In the genomic region with DNA sequence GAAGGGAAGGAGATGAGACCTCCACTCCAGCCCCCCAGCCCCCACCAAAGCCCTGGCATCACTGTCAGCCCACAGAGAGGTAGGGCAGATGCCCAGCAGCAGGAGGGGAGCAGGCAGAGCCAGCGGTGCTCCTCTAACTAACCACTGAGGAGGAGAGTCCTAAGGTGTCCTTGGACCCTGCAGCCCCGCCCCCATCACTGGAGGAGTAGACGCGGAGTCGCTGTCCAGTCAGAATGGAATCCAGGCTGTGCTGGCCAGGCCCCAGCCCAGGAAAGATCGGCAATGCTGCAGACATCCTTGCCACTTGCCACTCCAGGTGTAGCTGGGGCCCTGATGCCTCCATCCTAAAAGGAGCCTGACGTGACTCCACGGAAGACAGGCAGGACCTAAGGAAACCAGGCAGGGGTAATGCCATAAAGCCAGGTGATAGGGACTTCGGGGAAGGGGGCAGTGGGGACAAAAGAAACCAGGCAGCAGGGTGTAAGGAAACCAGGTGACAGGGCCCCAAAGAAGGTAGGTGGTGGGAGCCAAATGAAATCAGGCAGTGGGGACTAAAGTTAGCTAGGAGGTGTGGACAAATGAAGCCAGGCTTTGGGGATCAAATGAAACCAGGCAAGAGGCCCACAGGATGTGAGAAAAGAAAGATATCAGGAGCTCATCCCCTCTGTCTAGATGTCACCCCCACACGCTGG, we compare ENCODE assay signal across 16 cellular contexts. TPM values are rescaled to one million over a fixed set of nuclear protein-coding genes. Genes with fewer than 3 reads are reported as not detected.
DNase-seq lines count a peak whose midpoint lies in the region; ATAC-seq and TF ChIP-seq lines count a peak whose summit lies in the region.
"Had no signal": no experiment of that assay in that cellular context is flagged by ENCODE, and none has a peak within 500 bp of the region (broad histone marks: within the 10 kb centered on the region; RNA-seq: fewer than 3 reads in every experiment).

No MANE protein-coding gene starts in this region.

- ATAC-seq in effector memory CD8-positive, alpha-beta T cell (replicated peaks) = no peak

- CTCF ChIA-PET in CD4-positive, alpha-beta memory T cell (lab: Charles Lee; ENCODE audit: partially characterized antibody) = interaction anchor here (1.3 kb wide), 1 partner anchor 15 kb away, joined by 3 read pairs; no protein-coding TSS in a partner anchor

- H3K4me3 Mint-ChIP-seq in CD4-positive, alpha-beta memory T cell = peak overlapping the region in 7 of 8 donors; percentile 19 to 79 (median 65)
- H3K4me3 Mint-ChIP-seq in effector memory CD8-positive, alpha-beta T cell = peak overlapping the region; percentile 71 to 72
- H3K4me3 Mint-ChIP-seq in nephron = peak overlapping the region; percentile 76 to 85 (median 80)
- H3K4me3 Mint-ChIP-seq: HFFc6 had no signal

- POLR2A ChIA-PET in CD4-positive, alpha-beta memory T cell (lab: Charles Lee; ENCODE audit: partially characterized antibody) = no interaction called here

- H3K27me3 ChIP-seq in CD4-positive, alpha-beta memory T cell (ENCODE audit: insufficient read depth, low read length) = peaks cover 20% of the 10 kb centered on the region
- peaks cover 72% of the 10 kb centered on the region for H3K27me3 ChIP-seq in HUES64 (ENCODE audit: insufficient read depth, low read length)

- H3K4me1 Mint-ChIP-seq in CD4-positive, alpha-beta memory T cell = peaks cover 2 to 27% (median 12%) of the 10 kb centered on the region in 4 donors
- peaks cover 6 to 9% of the 10 kb centered on the region in 2 donors for H3K4me1 Mint-ChIP-seq in effector memory CD8-positive, alpha-beta T cell (ENCODE audit: low read depth in 2 of 2)
- H3K4me1 Mint-ChIP-seq in nephron = peaks cover 79% of the 10 kb centered on the region

- H3K4me1 ChIP-seq in CD4-positive, alpha-beta memory T cell (ENCODE audit: insufficient read depth, low read length) = peaks cover 8% of the 10 kb centered on the region
- H3K4me1 ChIP-seq in HUES64 (ENCODE audit: insufficient read depth, low read length) = peaks cover 52% of the 10 kb centered on the region

- 15% methylated on average over 10 of the region's 10 CpGs for WGBS in HUES64

- no peaks in the 10 kb centered on the region for H3K9me3 Mint-ChIP-seq in CD4-positive, alpha-beta memory T cell
- no peaks in the 10 kb centered on the region for H3K9me3 Mint-ChIP-seq in effector memory CD8-positive, alpha-beta T cell
- H3K9me3 Mint-ChIP-seq in nephron = no peaks in the 10 kb centered on the region
- H3K9me3 Mint-ChIP-seq: HFFc6 had no signal

- H3K4me3 ChIP-seq in CD4-positive, alpha-beta memory T cell (ENCODE audit: low read length in 2 of 2) = no peak overlapping the region
- peak overlapping the region; percentile 31 for H3K4me3 ChIP-seq in HUES64 (ENCODE audit: low read length)

- no peak overlapping the region for H3K27ac ChIP-seq in CD4-positive, alpha-beta memory T cell (ENCODE audit: low read depth, low read length)
- H3K27ac ChIP-seq in HUES64 (ENCODE audit: low read depth, low read length) = no peak overlapping the region
- H3K27ac ChIP-seq: KMS-11, suprapubic skin had no signal

- H3K27me3 Mint-ChIP-seq in CD4-positive, alpha-beta memory T cell = peaks cover 42 to 53% of the 10 kb centered on the region in 2 donors
- H3K27me3 Mint-ChIP-seq in effector memory CD8-positive, alpha-beta T cell = peaks cover 77 to 93% of the 10 kb centered on the region in 2 donors
- H3K27me3 Mint-ChIP-seq in nephron (ENCODE audit: low read depth) = peaks cover 43% of the 10 kb centered on the region

- no peak for TF ChIP-seq CTCF in nephron (IDR thresholded peaks at IDR 0.05; ENCODE audit: unreplicated experiment in 3 of 3)

- H3K36me3 Mint-ChIP-seq in CD4-positive, alpha-beta memory T cell = no peaks in the 10 kb centered on the region
- peaks cover 3% of the 10 kb centered on the region for H3K36me3 Mint-ChIP-seq in effector memory CD8-positive, alpha-beta T cell (ENCODE audit: insufficient read depth)
- H3K36me3 Mint-ChIP-seq in nephron (ENCODE audit: low read depth) = no peaks in the 10 kb centered on the region

- intact Hi-C loops in CD4-positive, alpha-beta memory T cell (cut with micrococcal nuclease) = no loop called here

- no peak overlapping the region for H3K9ac ChIP-seq in HUES64 (ENCODE audit: low read depth, low read length)
- H3K9ac ChIP-seq: KMS-11 had no signal

- H3K36me3 ChIP-seq in CD4-positive, alpha-beta memory T cell (ENCODE audit: insufficient read depth, low read length) = no peaks in the 10 kb centered on the region
- no peaks in the 10 kb centered on the region for H3K36me3 ChIP-seq in HUES64 (ENCODE audit: insufficient read depth, low read length)
- H3K36me3 ChIP-seq: suprapubic skin had no signal

- no peaks in the 10 kb centered on the region for H3K9me3 ChIP-seq in CD4-positive, alpha-beta memory T cell (ENCODE audit: control insufficient read depth in 1 of 2, low read length in 2 of 2)
- H3K9me3 ChIP-seq in HUES64 (ENCODE audit: insufficient read depth, low read depth, low read length) = no peaks in the 10 kb centered on the region
- H3K9me3 ChIP-seq: suprapubic skin had no signal

- no peak for DNase-seq in CD4-positive, alpha-beta memory T cell
- no peak for DNase-seq in effector memory CD8-positive, alpha-beta T cell
- DNase-seq in UCSD-AML1 (lab: John Stamatoyannopoulos, UW; ENCODE audit: unreplicated experiment) (no peak), NCI-H748 (lab: John Stamatoyannopoulos, UW; ENCODE audit: unreplicated experiment) (no peak), NCI-H345 treated with DMSO at 0.1 percent for 48 hours (lab: John Stamatoyannopoulos, UW; ENCODE audit: unreplicated experiment) (no peak)
- no peak for DNase-seq in activated CD4-positive, CD25-positive, alpha-beta regulatory T cell treated with anti-CD3 and anti-CD28 coated beads, Interleukin-2, amount 50 U/mL, for 72 hours
- DNase-seq: activated CD4-positive, alpha-beta T cell treated with anti-CD3 and anti-CD28 coated beads, Interleukin-2, amount 50 U/mL, for 48 hours; HFFc6; left ventricle myocardium superior; NCI-H2081; SW 1271 had no signal

- H3K27ac Mint-ChIP-seq in CD4-positive, alpha-beta memory T cell = no peak overlapping the region
- H3K27ac Mint-ChIP-seq in effector memory CD8-positive, alpha-beta T cell = no peak overlapping the region
- peak overlapping the region; percentile 92 to 98 (median 94) for H3K27ac Mint-ChIP-seq in nephron
- H3K27ac Mint-ChIP-seq: HFFc6 had no signal

RNA-seq across cellular contexts. Expression of a gene that starts 12.4 kb away (rescaled TPM):
- total RNA-seq in CD4-positive, alpha-beta memory T cell = not detected
- polyA plus RNA-seq in CD4-positive, alpha-beta memory T cell = not detected
- 26.9 TPM for polyA plus RNA-seq in HUES64 (2013, experiment 1 of 2)
- 48.1 TPM for polyA plus RNA-seq in HUES64 (2013, experiment 2 of 2)
- total RNA-seq: HFFc6, renal cortical epithelial cell had no signal

RNA-seq across cellular contexts. Expression of a gene that starts 34.8 kb away (rescaled TPM):
- total RNA-seq in CD4-positive, alpha-beta memory T cell = 10 to 100 TPM; 28.5 to 28.9 TPM
- 10 to 100 TPM; 39.1 to 46.5 TPM for polyA plus RNA-seq in CD4-positive, alpha-beta memory T cell
- polyA plus RNA-seq in HUES64 (2013, experiment 1 of 2) = 21.0 TPM
- polyA plus RNA-seq in HUES64 (2013, experiment 2 of 2) = 22.1 TPM

RNA-seq across cellular contexts. Expression of a gene that starts 43.2 kb away (rescaled TPM):
- total RNA-seq in CD4-positive, alpha-beta memory T cell = 10 to 100 TPM; 57.8 to 62.0 TPM
- polyA plus RNA-seq in CD4-positive, alpha-beta memory T cell = 100 to 1,000 TPM; 112 to 144 TPM
- 32.6 TPM for polyA plus RNA-seq in HUES64 (2013, experiment 1 of 2)
- polyA plus RNA-seq in HUES64 (2013, experiment 2 of 2) = 43.8 TPM

RNA-seq across cellular contexts. Expression of a gene that starts 51.8 kb away (rescaled TPM):
- total RNA-seq in CD4-positive, alpha-beta memory T cell = not detected
- polyA plus RNA-seq in CD4-positive, alpha-beta memory T cell = not detected
- not detected for polyA plus RNA-seq in HUES64 (2013, experiment 1 of 2)
- polyA plus RNA-seq in HUES64 (2013, experiment 2 of 2) = not detected
- total RNA-seq: left ventricle myocardium superior, renal cortical epithelial cell had no signal

RNA-seq across cellular contexts. Expression of a gene that starts 54.3 kb away (rescaled TPM):
- total RNA-seq in CD4-positive, alpha-beta memory T cell = not detected
- polyA plus RNA-seq in CD4-positive, alpha-beta memory T cell = under 1 TPM in 1 of 2 donors, not detected in 1; 0.47 TPM
- polyA plus RNA-seq in HUES64 (2013, experiment 1 of 2) = 17.5 TPM
- 19.8 TPM for polyA plus RNA-seq in HUES64 (2013, experiment 2 of 2)

Comparison
In these comparisons a context has a peak if more than half of its experiments do, and no peak if none do; other contexts are left out.
1. H3K27ac Mint-ChIP-seq: peak in nephron (3 of 3); none in CD4-positive, alpha-beta memory T cell (0 of 7) and effector memory CD8-positive, alpha-beta T cell (0 of 2).
2. Peak in every context shown above with its lines, with median percentiles within 50 percentile points of each other: H3K4me3 Mint-ChIP-seq.